10 cellular contexts compared by ENCODE assay signal in genomic region chr9:133869674-133870419, GRCh38.
DNase-seq lines count a peak whose midpoint lies in the region; ATAC-seq and TF ChIP-seq lines count a peak whose summit lies in the region.
"Had no signal": no experiment of that assay in that cellular context is flagged by ENCODE, and none has a peak within 500 bp of the region (broad histone marks: within the 10 kb centered on the region; RNA-seq: fewer than 3 reads in every experiment).

No MANE protein-coding gene starts in this region.

- peaks cover 8 to 9% of the 10 kb centered on the region in 2 donors for H3K36me3 Mint-ChIP-seq in activated naive CD4-positive, alpha-beta T cell treated with anti-CD3 and anti-CD28 coated beads, Interleukin-2, amount 50 U/mL, for 72 hours
- H3K36me3 Mint-ChIP-seq in mesothelial cell of epicardium: peaks cover 10% of the 10 kb centered on the region

- intact Hi-C loops in posterior cingulate gyrus (cut with DNase I) (no loop called here), prostate gland (cut with DNase I) (no loop called here)

- H3K4me3 Mint-ChIP-seq in mesothelial cell of epicardium: peak overlapping the region; percentile 13

- no peak overlapping the region for H3K27ac ChIP-seq in prostate gland
- H3K27ac ChIP-seq: spleen had no signal

- no peaks in the 10 kb centered on the region for H3K27me3 Mint-ChIP-seq in mesothelial cell of epicardium (ENCODE audit: low read depth)

- H3K27ac Mint-ChIP-seq in activated naive CD4-positive, alpha-beta T cell treated with anti-CD3 and anti-CD28 coated beads, Interleukin-2, amount 50 U/mL, for 72 hours: no peak overlapping the region
- peak overlapping the region; percentile 85 for H3K27ac Mint-ChIP-seq in mesothelial cell of epicardium

- no peaks in the 10 kb centered on the region for H3K9me3 ChIP-seq in prostate gland

- no peaks in the 10 kb centered on the region for H3K27me3 ChIP-seq in prostate gland (replicated peaks; ENCODE audit: insufficient read depth)
- H3K27me3 ChIP-seq: spleen had no signal

- DNase-seq in ELF-1 (ENCODE audit: low read depth, low spot score) (peak; percentile 60), NCI-H526 treated with DMSO at 0.1 percent for 48 hours (lab: John Stamatoyannopoulos, UW) (peak; percentile 67), mesothelial cell of epicardium (ENCODE audit: low spot score in 2 of 2, unreplicated experiment in 2 of 2) (no peak), posterior cingulate gyrus (no peak), prostate gland (ENCODE audit: low spot score) (no peak), GM19238 (ENCODE audit: insufficient read length, low spot score) (no peak)
- DNase-seq in activated naive CD4-positive, alpha-beta T cell treated with anti-CD3 and anti-CD28 coated beads, Interleukin-2, amount 50 U/mL, for 72 hours (ENCODE audit: low spot score in 2 of 2): no peak
- DNase-seq: effector CD8-positive, alpha-beta T cell; spleen had no signal

- WGBS in prostate gland: 68% methylated on average over 20 of the region's 20 CpGs

- no peak for TF ChIP-seq POLR2A in prostate gland (IDR thresholded peaks at IDR 0.05)

- no peaks in the 10 kb centered on the region for H3K36me3 ChIP-seq in prostate gland
- H3K36me3 ChIP-seq: spleen had no signal

- TF ChIP-seq CTCF in mesothelial cell of epicardium (IDR thresholded peaks at IDR 0.05; ENCODE audit: unreplicated experiment) (no peak), prostate gland (IDR thresholded peaks at IDR 0.05) (no peak)

- H3K4me3 ChIP-seq in prostate gland: no peak overlapping the region
- H3K4me3 ChIP-seq: spleen had no signal

- peaks cover 50% of the 10 kb centered on the region for H3K4me1 Mint-ChIP-seq in mesothelial cell of epicardium

- H3K9me3 Mint-ChIP-seq in activated naive CD4-positive, alpha-beta T cell treated with anti-CD3 and anti-CD28 coated beads, Interleukin-2, amount 50 U/mL, for 72 hours: peaks cover 5 to 8% of the 10 kb centered on the region in 2 donors
- peaks cover 8% of the 10 kb centered on the region for H3K9me3 Mint-ChIP-seq in mesothelial cell of epicardium

- peaks cover 15% of the 10 kb centered on the region for H3K4me1 ChIP-seq in prostate gland (replicated peaks)

- ATAC-seq in activated naive CD4-positive, alpha-beta T cell treated with anti-CD3 and anti-CD28 coated beads, Interleukin-2, amount 50 U/mL, for 72 hours: peak; percentile 28 to 46
- ATAC-seq in HG03571 (IDR thresholded peaks at IDR 0.05; ENCODE audit: unreplicated experiment): no peak

Comparison
In these comparisons a context has a peak if more than half of its experiments do, and no peak if none do; other contexts are left out.
1. DNase-seq: peak in ELF-1 (single experiment) and NCI-H526 treated with DMSO at 0.1 percent for 48 hours (single experiment); none in activated naive CD4-positive, alpha-beta T cell treated with anti-CD3 and anti-CD28 coated beads, Interleukin-2, amount 50 U/mL, for 72 hours (0 of 2), mesothelial cell of epicardium (0 of 2), posterior cingulate gyrus (0 of 10), prostate gland (single experiment) and GM19238 (single experiment).